Comparison of ENCODE assay signal across 10 cellular contexts in the genomic region with DNA sequence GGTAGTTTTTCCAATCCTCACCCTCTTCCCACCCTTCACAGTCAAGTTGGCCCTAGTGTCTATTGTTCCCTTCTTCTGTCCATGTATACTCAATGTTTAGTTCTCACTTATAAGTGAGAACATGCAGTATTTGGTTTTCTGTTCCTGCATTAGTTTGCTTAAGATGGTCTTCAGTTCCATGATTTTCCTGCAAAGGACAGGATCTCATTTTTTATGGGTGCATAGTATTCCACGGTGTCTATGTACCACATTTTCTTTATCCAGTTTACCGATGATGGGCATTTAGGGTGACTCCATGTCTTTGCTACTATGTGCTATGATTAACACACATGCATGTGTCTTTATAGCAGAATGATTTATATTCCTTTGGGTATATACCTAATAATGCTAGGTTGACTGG.
"Had no signal": no experiment of that assay in that cellular context is flagged by ENCODE, and none has a peak within 500 bp of the region (broad histone marks: within the 10 kb centered on the region; RNA-seq: fewer than 3 reads in every experiment).

No MANE protein-coding gene starts in this region.

- H3K9me3 ChIP-seq: HAP-1 had no signal

- ATAC-seq: HCT116 had no signal

- H3K4me3 ChIP-seq: GM23248, HAP-1 had no signal

- H3K4me2 ChIP-seq: KMS-11 had no signal

- H2AFZ ChIP-seq: GM23248 had no signal

- DNase-seq: GM23248, GOT3, H7, IMR-90, Karpas-422, KBM-7 had no signal

- H3K9ac ChIP-seq: GM23248, KMS-11 had no signal

- H3K27ac ChIP-seq: GM23248, HL-60, KMS-11 had no signal
